15 cellular contexts compared by ENCODE assay signal in genomic region chr12:93174048-93174447, GRCh38.
A peak's percentile ranks its signal among the peaks of the same experiment; 100 is the strongest.
DNase-seq lines count a peak whose midpoint lies in the region; ATAC-seq, FAIRE-seq and TF ChIP-seq lines count a peak whose summit lies in the region.
"Had no signal": no experiment of that assay in that cellular context is flagged by ENCODE, and none has a peak within 500 bp of the region (broad histone marks: within the 10 kb centered on the region; RNA-seq: fewer than 3 reads in every experiment).

No MANE protein-coding gene starts in this region.

- H3K27me3 ChIP-seq in stomach smooth muscle (ENCODE audit: control insufficient read depth in 1 of 2, insufficient read depth in 2 of 2, low read length in 2 of 2) = no peaks in the 10 kb centered on the region
- H3K27me3 ChIP-seq: pancreas had no signal

- ATAC-seq in left ventricle myocardium superior (peak; percentile 82), HG03025 (IDR thresholded peaks at IDR 0.05; ENCODE audit: low FRiP score, unreplicated experiment) (no peak)

- in situ Hi-C loops in astrocyte of the spinal cord (cut with HindIII; ENCODE audit: low sequenced_read_pairs) = no loop called here
- in situ Hi-C loops in G401 (cut with HindIII; ENCODE audit: low sequenced_read_pairs) = no loop called here

- H3K9me3 ChIP-seq in stomach smooth muscle (ENCODE audit: control insufficient read depth in 2 of 2, low read length in 2 of 2) = no peaks in the 10 kb centered on the region
- H3K9me3 ChIP-seq: pancreas had no signal

- no peak for FAIRE-seq in HTR-8/SVneo (lab: Jason Lieb, UNC)
- FAIRE-seq: colon, pancreas had no signal

- TF ChIP-seq CTCF in astrocyte of the spinal cord (IDR thresholded peaks at IDR 0.05; ENCODE audit: low read depth, low read length) = no peak

- peak overlapping the region; percentile 64 for H3K27ac ChIP-seq in stomach smooth muscle (ENCODE audit: low read length)
- H3K27ac ChIP-seq: pancreas had no signal

- H3K9ac ChIP-seq in stomach smooth muscle (ENCODE audit: low read length in 2 of 2) = no peak overlapping the region

- H3K4me3 ChIP-seq in astrocyte of the spinal cord (ENCODE audit: low read depth, low read length) = no peak overlapping the region
- H3K4me3 ChIP-seq in stomach smooth muscle (ENCODE audit: low read length in 2 of 2) = peak overlapping the region in 1 of 2 donors; percentile 22
- H3K4me3 ChIP-seq: lung, pancreas had no signal

- DNase-seq in HTR-8/SVneo (ENCODE audit: insufficient read length, low spot score) = peak; percentile 43
- peak; percentile 73 for DNase-seq in astrocyte of the spinal cord (ENCODE audit: low read depth, low spot score)
- DNase-seq in left ventricle myocardium superior = peak; percentile 35
- DNase-seq in activated CD8-positive, alpha-beta memory T cell treated with anti-CD3 and anti-CD28 coated beads for 24 hours = no peak
- DNase-seq in G401 (ENCODE audit: low spot score) = no peak
- no peak for DNase-seq in stimulated activated CD4-positive, alpha-beta T cell treated with anti-CD3 and anti-CD28 coated beads, Interleukin-4, amount 100 ng/mL, for 1 hour
- DNase-seq: activated T-cell treated with anti-CD3 and anti-CD28 coated beads, Interleukin-2, amount 50 U/mL, for 48 hours; DMS79 treated with DMSO at 0.1 percent for 48 hours; NCI-H524 treated with DMSO at 0.1 percent for 48 hours; pancreas; SHP77 treated with DMSO at 0.1 percent for 48 hours had no signal

- H3K36me3 ChIP-seq in stomach smooth muscle (ENCODE audit: control insufficient read depth in 2 of 2, insufficient read depth in 2 of 2, low read length in 2 of 2) = no peaks in the 10 kb centered on the region
- H3K36me3 ChIP-seq: pancreas had no signal

- H3K4me1 ChIP-seq in stomach smooth muscle (ENCODE audit: control insufficient read depth, insufficient read depth, low read length) = peaks cover 50% of the 10 kb centered on the region
- H3K4me1 ChIP-seq: pancreas had no signal

- intact Hi-C loops in left ventricle myocardium superior (cut with micrococcal nuclease) = no loop called here

Comparison
In these comparisons a context has a peak if more than half of its experiments do, and no peak if none do; other contexts are left out.
1. DNase-seq: peak in HTR-8/SVneo (single experiment), astrocyte of the spinal cord (single experiment) and left ventricle myocardium superior (single experiment); none in activated CD8-positive, alpha-beta memory T cell treated with anti-CD3 and anti-CD28 coated beads for 24 hours (single experiment), G401 (single experiment) and stimulated activated CD4-positive, alpha-beta T cell treated with anti-CD3 and anti-CD28 coated beads, Interleukin-4, amount 100 ng/mL, for 1 hour (single experiment).